28 cellular contexts compared by ENCODE assay signal in genomic region chr7:101374990-101375389, GRCh38. TPM values are rescaled to one million over a fixed set of nuclear protein-coding genes. Genes with fewer than 3 reads are reported as not detected.
DNase-seq lines count a peak whose midpoint lies in the region; ATAC-seq, FAIRE-seq and TF ChIP-seq lines count a peak whose summit lies in the region.
"Had no signal": no experiment of that assay in that cellular context is flagged by ENCODE, and none has a peak within 500 bp of the region (broad histone marks: within the 10 kb centered on the region; RNA-seq: fewer than 3 reads in every experiment).

No MANE protein-coding gene starts in this region.

- no peak overlapping the region for H2AK5ac ChIP-seq in trophoblast cell (ENCODE audit: low read length)

- TF ChIP-seq CTCF in Panc1 (IDR thresholded peaks at IDR 0.05) (no peak), K562 (IDR thresholded peaks at IDR 0.05 in 2 of 3, conservative IDR thresholded peaks at IDR 0.05 in 1 of 3; ENCODE audit: insufficient read depth in 2 of 3, low read depth in 1 of 3, low read length in 3 of 3) (no peak), chondrocyte (IDR thresholded peaks at IDR 0.05) (no peak)

- no peak overlapping the region for H4K12ac ChIP-seq in trophoblast cell (ENCODE audit: low read depth, low read length)

- POLR2A ChIA-PET in Panc1 (lab: Charles Lee), result interaction anchor here (0.7 kb wide), 1 partner anchor 50 kb away, joined by 3 read pairs; no protein-coding TSS in a partner anchor
- POLR2A ChIA-PET in K562 (lab: Yijun Ruan, JAX), result interaction anchor here (0.5 kb wide), 1 partner anchor 755 kb away, joined by 3 read pairs; no protein-coding TSS in a partner anchor

- H3K4me1 Mint-ChIP-seq in chondrocyte (ENCODE audit: low read depth), result peaks cover 77% of the 10 kb centered on the region
- H3K4me1 Mint-ChIP-seq: CD4-positive, alpha-beta memory T cell; CD8-positive, alpha-beta memory T cell had no signal

- TF ChIP-seq EP300 in K562 (IDR thresholded peaks at IDR 0.05; ENCODE audit: low read length), result no peak

- no peaks in the 10 kb centered on the region for H3K27me3 Mint-ChIP-seq in chondrocyte (ENCODE audit: low read depth)

- H3K27ac ChIP-seq in Panc1 (ENCODE audit: low read length), result peak overlapping the region; percentile 53; the same call in 1 of the 2 replicates
- no peak overlapping the region for H3K27ac ChIP-seq in K562 (ENCODE audit: extremely low read depth, low read depth, low read length)
- H3K27ac ChIP-seq in trophoblast cell (ENCODE audit: low read depth, low read length), result no peak overlapping the region
- H3K27ac ChIP-seq: BLaER1 had no signal

- no peak for TF ChIP-seq POLR2A in K562 (conservative IDR thresholded peaks at IDR 0.05)

- no peaks in the 10 kb centered on the region for H4K20me1 ChIP-seq in K562 (replicated peaks; ENCODE audit: control insufficient read depth, insufficient read depth, low read length)
- H4K20me1 ChIP-seq: BLaER1 had no signal

- H3K9ac ChIP-seq in K562 (ENCODE audit: insufficient read depth in 1 of 2, low read depth in 2 of 2, low read length in 2 of 2) (no peak overlapping the region), trophoblast cell (ENCODE audit: low read length) (no peak overlapping the region)
- H3K9ac ChIP-seq: BLaER1 had no signal

- no peak overlapping the region for H2BK120ac ChIP-seq in trophoblast cell (ENCODE audit: insufficient read depth, low read length, poor library complexity)

- H3K9me3 ChIP-seq in Panc1 (ENCODE audit: control insufficient read depth, insufficient read depth, low read depth, low read length) (no peaks in the 10 kb centered on the region), K562 (replicated peaks; ENCODE audit: control insufficient read depth, insufficient read depth, low read depth, low read length) (no peaks in the 10 kb centered on the region), trophoblast cell (ENCODE audit: insufficient read depth, low read depth, low read length) (no peaks in the 10 kb centered on the region)
- H3K9me3 ChIP-seq: BE2C, BLaER1 had no signal

- peaks cover 39% of the 10 kb centered on the region for H3K4me1 ChIP-seq in Panc1 (ENCODE audit: control insufficient read depth, insufficient read depth, low read length)
- no peaks in the 10 kb centered on the region for H3K4me1 ChIP-seq in K562 (replicated peaks in 1 of 2; ENCODE audit: control insufficient read depth in 2 of 2, insufficient read depth in 2 of 2, low read length in 2 of 2)
- peaks cover 35% of the 10 kb centered on the region in 2 experiments for H3K4me1 ChIP-seq in trophoblast cell (ENCODE audit: control insufficient read depth in 1 of 2, insufficient read depth in 2 of 2, low read length in 2 of 2)
- H3K4me1 ChIP-seq: BE2C had no signal

- H3K4me2 ChIP-seq in K562 (ENCODE audit: insufficient read depth, low read length) (no peak overlapping the region), trophoblast cell (ENCODE audit: low read length) (no peak overlapping the region)
- H3K4me2 ChIP-seq: BLaER1 had no signal

- H3K27ac Mint-ChIP-seq in chondrocyte (ENCODE audit: unreplicated experiment), result peak overlapping the region; percentile 3
- H3K27ac Mint-ChIP-seq: CD14-positive monocyte; CD4-positive, CD25-positive, alpha-beta regulatory T cell; CD8-positive, alpha-beta memory T cell had no signal

- no peak overlapping the region for H2BK12ac ChIP-seq in trophoblast cell (ENCODE audit: low read length)

- H4K8ac ChIP-seq in trophoblast cell (ENCODE audit: low read depth, low read length), result no peak overlapping the region

- no peak overlapping the region for H3K14ac ChIP-seq in trophoblast cell (ENCODE audit: low read length)

- peak overlapping the region; percentile 30 for H4K91ac ChIP-seq in trophoblast cell (ENCODE audit: low read depth, low read length)

- 6% methylated on average over 3 of the region's 3 CpGs for WGBS in K562 (ENCODE audit: insufficient coverage, low coverage, missing lambda C conversion rate)
- WGBS in trophoblast cell (ENCODE audit: extremely low coverage, insufficient coverage, insufficient read length), result no CpG with 5 or more reads among the region's 3 CpGs

- no peaks in the 10 kb centered on the region for H3K9me3 Mint-ChIP-seq in chondrocyte (ENCODE audit: low read depth)
- H3K9me3 Mint-ChIP-seq: CD4-positive, alpha-beta memory T cell; CD4-positive, CD25-positive, alpha-beta regulatory T cell; CD8-positive, alpha-beta memory T cell had no signal

- no peaks in the 10 kb centered on the region; the same call in 1 of the 2 replicates for H3K27me3 ChIP-seq in Panc1 (ENCODE audit: control insufficient read depth, insufficient read depth, low read length)
- peaks cover 46 to 78% of the 10 kb centered on the region in 2 experiments for H3K27me3 ChIP-seq in K562 (ENCODE audit: control insufficient read depth in 2 of 2, insufficient read depth in 2 of 2, low read length in 2 of 2)
- no peaks in the 10 kb centered on the region for H3K27me3 ChIP-seq in trophoblast cell (ENCODE audit: insufficient read depth, low read length)
- H3K27me3 ChIP-seq: BE2C, BLaER1 had no signal

- H3K23ac ChIP-seq in trophoblast cell (ENCODE audit: low read length), result no peak overlapping the region

- H3K4ac ChIP-seq in trophoblast cell (ENCODE audit: low read depth, low read length), result peak overlapping the region; percentile 36

- H2AFZ ChIP-seq in K562 (ENCODE audit: low read depth, low read length) (no peak overlapping the region), trophoblast cell (ENCODE audit: insufficient read depth, low read length, poor library complexity) (no peak overlapping the region)

- no peak for DNase-seq in Panc1 (ENCODE audit: low read depth, low spot score)
- DNase-seq in K562 (ENCODE audit: extremely low read depth in 1 of 4, low spot score in 3 of 4), result no peak
- no peak for DNase-seq in chondrocyte (ENCODE audit: low spot score)
- DNase-seq in trophoblast cell, result no peak
- no peak for DNase-seq in middle frontal gyrus (ENCODE audit: extremely low spot score, low spot score)
- DNase-seq in stimulated activated CD4-positive, alpha-beta T cell treated with anti-CD3 and anti-CD28 coated beads, Interleukin-4, amount 100 ng/mL, for 1 hour, result no peak
- DNase-seq: 8988T; ACHN; BE2C; C1 segment of cervical spinal cord; CD4-positive, alpha-beta memory T cell; CD4-positive, CD25-positive, alpha-beta regulatory T cell; CD8-positive, alpha-beta memory T cell; COR-L47; DMS 273 treated with DMSO at 0.1 percent for 48 hours; DMS153; DMS53; DMS79; DND-41; EL; GDM1 had no signal

- peaks cover 30% of the 10 kb centered on the region for H3K79me1 ChIP-seq in trophoblast cell (ENCODE audit: low read length)

- FAIRE-seq in K562 (lab: Jason Lieb, UNC), result no peak
- FAIRE-seq: A204.1, GM12878, GM12892, GM18507 had no signal

- H3K36me3 ChIP-seq in Panc1 (ENCODE audit: control insufficient read depth, insufficient read depth, low read length), result no peaks in the 10 kb centered on the region
- H3K36me3 ChIP-seq in K562 (ENCODE audit: control insufficient read depth, insufficient read depth, low read length), result no peaks in the 10 kb centered on the region
- H3K36me3 ChIP-seq in trophoblast cell (ENCODE audit: control insufficient read depth in 1 of 2, insufficient read depth in 2 of 2, low read length in 2 of 2), result peaks cover 5 to 11% of the 10 kb centered on the region in 2 experiments
- H3K36me3 ChIP-seq: BE2C, BLaER1 had no signal

- in situ Hi-C loops in Panc1 (cut with HindIII; ENCODE audit: low pct_unique_long_range_greater_than_20kb, low sequenced_read_pairs), result no loop called here
- in situ Hi-C loops in K562 (cut with MboI), result no loop called here

- no peak overlapping the region for H3K18ac ChIP-seq in trophoblast cell (ENCODE audit: low read length)

- ATAC-seq in Panc1, result no peak
- no peak for ATAC-seq in K562
- ATAC-seq in GM21528 (IDR thresholded peaks at IDR 0.05; ENCODE audit: low FRiP score, unreplicated experiment), result no peak
- ATAC-seq: GM12878 had no signal

- no peak overlapping the region for H2BK5ac ChIP-seq in trophoblast cell (ENCODE audit: low read depth, low read length, poor library complexity)

- TF ChIP-seq RAD21 in K562 (CRISPR knock-in tag; conservative IDR thresholded peaks at IDR 0.05 in 1 of 2, IDR thresholded peaks at IDR 0.05 in 1 of 2), result no peak

- no TSS peak for BruUV-seq in Panc1 (replicated peaks; lab: Mats Ljungman, UMichigan)
- no TSS peak for BruUV-seq in K562 (replicated peaks; lab: Mats Ljungman, UMichigan)

- H3K79me2 ChIP-seq in K562 (ENCODE audit: control insufficient read depth, insufficient read depth, low read length) (no peaks in the 10 kb centered on the region), trophoblast cell (ENCODE audit: control insufficient read depth, insufficient read depth, low read length, poor library complexity) (peaks cover 9% of the 10 kb centered on the region)

- intact Hi-C loops in Panc1 (cut with micrococcal nuclease; ENCODE audit: unreplicated experiment) (no loop called here), K562 (cut with micrococcal nuclease) (no loop called here)

- no peak overlapping the region for H3K4me3 Mint-ChIP-seq in chondrocyte (ENCODE audit: unreplicated experiment)
- H3K4me3 Mint-ChIP-seq: CD14-positive monocyte; CD4-positive, alpha-beta memory T cell; CD4-positive, CD25-positive, alpha-beta regulatory T cell; CD8-positive, alpha-beta memory T cell had no signal

- H3K9me1 ChIP-seq in K562 (ENCODE audit: control insufficient read depth, insufficient read depth, low read length), result no peaks in the 10 kb centered on the region

- CTCF ChIA-PET in Panc1 (lab: Charles Lee), result interaction anchor here (1.0 kb wide), 1 partner anchor 11 kb away, joined by 4 read pairs; no protein-coding TSS in a partner anchor
- CTCF ChIA-PET in K562 (lab: Yijun Ruan, JAX; ENCODE audit: low intra/inter-chr PET ratio), result no interaction called here

- H3K36me3 Mint-ChIP-seq in chondrocyte (ENCODE audit: low read depth), result peaks cover 6% of the 10 kb centered on the region
- H3K36me3 Mint-ChIP-seq: CD14-positive monocyte; CD4-positive, alpha-beta memory T cell; CD4-positive, CD25-positive, alpha-beta regulatory T cell; CD8-positive, alpha-beta memory T cell had no signal

- H3K4me3 ChIP-seq in Panc1 (ENCODE audit: low read depth in 2 of 2, low read length in 2 of 2) (no peak overlapping the region), K562 (no peak overlapping the region), trophoblast cell (ENCODE audit: low read depth, low read length) (no peak overlapping the region)
- H3K4me3 ChIP-seq: BLaER1, GM12878 had no signal

RNA-seq across cellular contexts. Expression of gene COL26A1, which starts 12.3 kb away (rescaled TPM):
- total RNA-seq in Panc1 (2021; ENCODE audit: unreplicated experiment) (25.8 TPM), K562 (2014; rRNA removed) (0.05 and 0.12 TPM in 2 replicates), K562 (2014; rRNA removed; fragmentation: Illumina TruSeq; extraction: Trizol) (not detected in 2 replicates), K562 (2015; rRNA removed; fragmentation: Illumina TruSeq; extraction: Trizol) (not detected in 2 replicates), K562 (2021) (0.09 and 0.16 TPM in 2 replicates), chondrocyte (102 to 156 TPM (median 155 TPM) in 3 replicates)
- 36.4 TPM for polyA plus RNA-seq in Panc1 (2012; ENCODE audit: insufficient read length)
- total RNA-seq in K562 (2011; cell fraction: chromatin; rRNA removed; ENCODE audit: low replicate concordance), result not detected in 2 replicates
- total RNA-seq in K562 (2011; cell fraction: nucleolus; rRNA removed), result not detected in 2 replicates
- total RNA-seq in K562 (2011; cell fraction: nucleoplasm; rRNA removed), result not detected in 2 replicates
- polyA plus RNA-seq in K562 (2011; rRNA removed) (0.04 TPM in 1 of 2 replicates, not detected in the other), K562 (2014; fragmentation: Illumina TruSeq; extraction: Trizol) (0.39 TPM in 1 of 2 replicates, not detected in the other), K562 (2014; fragmentation: Nextera tagmentation; extraction: Ambion mirVana) (not detected), K562 (2014; rRNA removed) (0.04 TPM in 1 of 2 replicates, not detected in the other)
- polyA plus RNA-seq in K562 (2011; cell fraction: cytosol; rRNA removed), result 0.01 TPM in 1 of 2 replicates, not detected in the other
- polyA plus RNA-seq in K562 (2011; cell fraction: nucleus; rRNA removed), result 0.07 and 0.11 TPM in 2 replicates
- 0.17 and 0.50 TPM in 2 replicates for polyA plus RNA-seq in K562 (2012)
- not detected in 2 replicates for polyA minus RNA-seq in K562 (2011; rRNA and poly(A)+ RNA removed)
- not detected in 2 replicates for polyA minus RNA-seq in K562 (2011; cell fraction: cytosol; rRNA and poly(A)+ RNA removed)
- not detected in 2 replicates for polyA minus RNA-seq in K562 (2011; cell fraction: nucleus; rRNA and poly(A)+ RNA removed)
- 121 and 128 TPM in 2 replicates for polyA plus RNA-seq in trophoblast cell (2013)
- total RNA-seq: CD4-positive, alpha-beta memory T cell; CD4-positive, CD25-positive, alpha-beta regulatory T cell; CD8-positive, alpha-beta memory T cell had no signal
- polyA plus RNA-seq: CD14-positive monocyte; CD4-positive, alpha-beta memory T cell; CD4-positive, CD25-positive, alpha-beta regulatory T cell; CD8-positive, alpha-beta memory T cell; GM12878 had no signal

RNA-seq across cellular contexts. Expression of gene IFT22, which starts 53.4 kb away (rescaled TPM):
- total RNA-seq in Panc1 (2021; ENCODE audit: unreplicated experiment) (42.4 TPM), K562 (2014; rRNA removed) (6.3 and 6.7 TPM in 2 replicates), K562 (2014; rRNA removed; fragmentation: Illumina TruSeq; extraction: Trizol) (7.0 and 7.3 TPM in 2 replicates), K562 (2015; rRNA removed; fragmentation: Illumina TruSeq; extraction: Trizol) (7.1 and 7.7 TPM in 2 replicates), K562 (2021) (6.3 and 6.6 TPM in 2 replicates), chondrocyte (24.3 to 33.0 TPM (median 26.8 TPM) in 3 replicates)
- polyA plus RNA-seq in Panc1 (2012; ENCODE audit: insufficient read length), result 40.1 TPM
- total RNA-seq in K562 (2011; cell fraction: chromatin; rRNA removed; ENCODE audit: low replicate concordance), result 2.7 and 7.0 TPM in 2 replicates
- 4.2 and 5.5 TPM in 2 replicates for total RNA-seq in K562 (2011; cell fraction: nucleolus; rRNA removed)
- 4.1 and 5.3 TPM in 2 replicates for total RNA-seq in K562 (2011; cell fraction: nucleoplasm; rRNA removed)
- polyA plus RNA-seq in K562 (2011; rRNA removed) (3.3 and 10.1 TPM in 2 replicates), K562 (2014; fragmentation: Illumina TruSeq; extraction: Trizol) (10.1 and 12.1 TPM in 2 replicates), K562 (2014; fragmentation: Nextera tagmentation; extraction: Ambion mirVana) (10 to 100 TPM; 17.7 to 18.2 TPM), K562 (2014; rRNA removed) (7.2 and 9.6 TPM in 2 replicates)
- polyA plus RNA-seq in K562 (2011; cell fraction: cytosol; rRNA removed), result 2.8 and 6.7 TPM in 2 replicates
- 1.5 and 3.9 TPM in 2 replicates for polyA plus RNA-seq in K562 (2011; cell fraction: nucleus; rRNA removed)
- polyA plus RNA-seq in K562 (2012), result 10.8 and 14.6 TPM in 2 replicates
- polyA minus RNA-seq in K562 (2011; rRNA and poly(A)+ RNA removed), result 2.7 and 8.5 TPM in 2 replicates
- polyA minus RNA-seq in K562 (2011; cell fraction: cytosol; rRNA and poly(A)+ RNA removed), result 3.2 TPM in 1 of 2 replicates, not detected in the other
- 1.2 and 1.9 TPM in 2 replicates for polyA minus RNA-seq in K562 (2011; cell fraction: nucleus; rRNA and poly(A)+ RNA removed)
- polyA plus RNA-seq in trophoblast cell (2013), result 24.4 and 26.1 TPM in 2 replicates

Comparison
In these comparisons a context has a peak if more than half of its experiments do, and no peak if none do; other contexts are left out.
1. RNA of gene COL26A1, which starts 12.3 kb away (total RNA-seq): 102 to 156 TPM in chondrocyte and 25.8 TPM in Panc1 (single experiment); 0.05 to 0.16 TPM in K562; every median in the first group is over 10 times any median in the second.